In the genomic region with DNA sequence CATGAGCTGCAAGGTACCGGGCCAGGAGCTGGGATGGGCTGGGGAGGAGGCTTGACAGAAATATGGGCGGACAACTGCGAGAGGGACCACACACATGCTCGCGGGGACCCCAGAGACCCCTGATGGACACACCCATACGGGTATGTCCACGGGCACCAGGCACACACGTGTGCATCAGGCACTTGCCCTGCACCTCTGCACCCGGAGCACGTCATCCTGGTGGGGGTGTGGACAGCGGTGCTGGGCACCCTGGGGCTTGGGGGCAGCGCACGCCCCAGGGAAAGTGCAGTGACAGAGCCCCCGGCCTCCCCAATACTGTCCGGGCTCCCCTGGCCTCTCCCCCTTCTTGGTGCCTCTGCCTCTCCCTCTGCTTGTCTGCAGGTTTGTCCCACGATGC, we compare ENCODE assay signal across 2 cellular contexts.
TF ChIP-seq lines count a peak whose summit lies in the region.

No MANE protein-coding gene starts in this region.

TF ChIP-seq in SK-N-SH, 30 proteins besides CTCF, POLR2A, EP300 and RAD21:
- TF ChIP-seq, protein P1, sequence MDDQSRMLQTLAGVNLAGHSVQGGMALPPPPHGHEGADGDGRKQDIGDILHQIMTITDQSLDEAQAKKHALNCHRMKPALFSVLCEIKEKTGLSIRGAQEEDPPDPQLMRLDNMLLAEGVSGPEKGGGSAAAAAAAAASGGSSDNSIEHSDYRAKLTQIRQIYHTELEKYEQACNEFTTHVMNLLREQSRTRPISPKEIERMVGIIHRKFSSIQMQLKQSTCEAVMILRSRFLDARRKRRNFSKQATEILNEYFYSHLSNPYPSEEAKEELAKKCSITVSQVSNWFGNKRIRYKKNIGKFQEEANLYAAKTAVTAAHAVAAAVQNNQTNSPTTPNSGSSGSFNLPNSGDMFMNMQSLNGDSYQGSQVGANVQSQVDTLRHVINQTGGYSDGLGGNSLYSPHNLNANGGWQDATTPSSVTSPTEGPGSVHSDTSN (IDR thresholded peaks at IDR 0.05): no peak
- no peak for TF ChIP-seq RCOR1 (IDR thresholded peaks at IDR 0.05; ENCODE audit: low read length)
- TF ChIP-seq POLR2AphosphoS5 (IDR thresholded peaks at IDR 0.05; ENCODE audit: low read depth, low read length): no peak
- no peak for TF ChIP-seq NRF1 (IDR thresholded peaks at IDR 0.05; ENCODE audit: low read depth, low read length)
- TF ChIP-seq, protein P2, sequence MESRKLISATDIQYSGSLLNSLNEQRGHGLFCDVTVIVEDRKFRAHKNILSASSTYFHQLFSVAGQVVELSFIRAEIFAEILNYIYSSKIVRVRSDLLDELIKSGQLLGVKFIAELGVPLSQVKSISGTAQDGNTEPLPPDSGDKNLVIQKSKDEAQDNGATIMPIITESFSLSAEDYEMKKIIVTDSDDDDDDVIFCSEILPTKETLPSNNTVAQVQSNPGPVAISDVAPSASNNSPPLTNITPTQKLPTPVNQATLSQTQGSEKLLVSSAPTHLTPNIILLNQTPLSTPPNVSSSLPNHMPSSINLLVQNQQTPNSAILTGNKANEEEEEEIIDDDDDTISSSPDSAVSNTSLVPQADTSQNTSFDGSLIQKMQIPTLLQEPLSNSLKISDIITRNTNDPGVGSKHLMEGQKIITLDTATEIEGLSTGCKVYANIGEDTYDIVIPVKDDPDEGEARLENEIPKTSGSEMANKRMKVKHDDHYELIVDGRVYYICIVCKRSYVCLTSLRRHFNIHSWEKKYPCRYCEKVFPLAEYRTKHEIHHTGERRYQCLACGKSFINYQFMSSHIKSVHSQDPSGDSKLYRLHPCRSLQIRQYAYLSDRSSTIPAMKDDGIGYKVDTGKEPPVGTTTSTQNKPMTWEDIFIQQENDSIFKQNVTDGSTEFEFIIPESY (IDR thresholded peaks at IDR 0.05; ENCODE audit: borderline replicate concordance, low read depth): no peak
- TF ChIP-seq YY1 (IDR thresholded peaks at IDR 0.05; ENCODE audit: low read depth): no peak
- TF ChIP-seq SIN3A (IDR thresholded peaks at IDR 0.05; ENCODE audit: borderline replicate concordance, low read depth, low read length): no peak
- no peak for TF ChIP-seq MEF2A (IDR thresholded peaks at IDR 0.05; ENCODE audit: borderline replicate concordance, low read depth)
- no peak for TF ChIP-seq ELF1 (IDR thresholded peaks at IDR 0.05)
- TF ChIP-seq USF1 (IDR thresholded peaks at IDR 0.05; ENCODE audit: borderline replicate concordance, low read depth): no peak
- no peak for TF ChIP-seq EZH2phosphoT487 (IDR thresholded peaks at IDR 0.05; ENCODE audit: borderline replicate concordance, low read depth)
- no peak for TF ChIP-seq RFX5 (IDR thresholded peaks at IDR 0.05; ENCODE audit: low read length)
- no peak for TF ChIP-seq IRF3 (IDR thresholded peaks at IDR 0.05; ENCODE audit: low read depth, low read length)
- no peak for TF ChIP-seq USF2 (IDR thresholded peaks at IDR 0.05; ENCODE audit: borderline replicate concordance, low read depth, low read length)
- TF ChIP-seq SMC3 (IDR thresholded peaks at IDR 0.05; ENCODE audit: low read depth, low read length): no peak
- TF ChIP-seq MXI1 (IDR thresholded peaks at IDR 0.05; ENCODE audit: low read depth, low read length): no peak
- no peak for TF ChIP-seq TEAD4 (IDR thresholded peaks at IDR 0.05; ENCODE audit: borderline replicate concordance, insufficient read depth)

TF ChIP-seq in SK-N-SH treated with all-trans-retinoic acid at 6 μM for 48 hours, 23 proteins besides CTCF, POLR2A, EP300 and RAD21:
- TF ChIP-seq ZNF70 (CRISPR knock-in tag; IDR thresholded peaks at IDR 0.05) (no peak), ZNF565 (CRISPR knock-in tag; conservative IDR thresholded peaks at IDR 0.05; ENCODE audit: low read depth) (no peak), GLIS3 (CRISPR knock-in tag; IDR thresholded peaks at IDR 0.05) (no peak), OSR1 (CRISPR knock-in tag; IDR thresholded peaks at IDR 0.05) (no peak), SNAI2 (CRISPR knock-in tag; IDR thresholded peaks at IDR 0.05) (no peak), RARB (CRISPR knock-in tag; IDR thresholded peaks at IDR 0.05) (no peak), PPARA (CRISPR knock-in tag; IDR thresholded peaks at IDR 0.05; ENCODE audit: borderline replicate concordance) (no peak), ARNTL (CRISPR knock-in tag; IDR thresholded peaks at IDR 0.05; ENCODE audit: borderline replicate concordance, low read depth) (no peak), ISL1 (CRISPR knock-in tag; IDR thresholded peaks at IDR 0.05) (no peak), BACH2 (CRISPR knock-in tag; IDR thresholded peaks at IDR 0.05; ENCODE audit: borderline replicate concordance) (no peak), ZFP30 (CRISPR knock-in tag; IDR thresholded peaks at IDR 0.05) (no peak), ZC3H10 (CRISPR knock-in tag; IDR thresholded peaks at IDR 0.05) (no peak), ZNF8 (CRISPR knock-in tag; IDR thresholded peaks at IDR 0.05) (no peak)
- TF ChIP-seq, protein P3, sequence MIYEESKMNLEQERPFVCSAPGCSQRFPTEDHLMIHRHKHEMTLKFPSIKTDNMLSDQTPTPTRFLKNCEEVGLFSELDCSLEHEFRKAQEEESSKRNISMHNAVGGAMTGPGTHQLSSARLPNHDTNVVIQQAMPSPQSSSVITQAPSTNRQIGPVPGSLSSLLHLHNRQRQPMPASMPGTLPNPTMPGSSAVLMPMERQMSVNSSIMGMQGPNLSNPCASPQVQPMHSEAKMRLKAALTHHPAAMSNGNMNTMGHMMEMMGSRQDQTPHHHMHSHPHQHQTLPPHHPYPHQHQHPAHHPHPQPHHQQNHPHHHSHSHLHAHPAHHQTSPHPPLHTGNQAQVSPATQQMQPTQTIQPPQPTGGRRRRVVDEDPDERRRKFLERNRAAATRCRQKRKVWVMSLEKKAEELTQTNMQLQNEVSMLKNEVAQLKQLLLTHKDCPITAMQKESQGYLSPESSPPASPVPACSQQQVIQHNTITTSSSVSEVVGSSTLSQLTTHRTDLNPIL (CRISPR knock-in tag; IDR thresholded peaks at IDR 0.05; ENCODE audit: low read depth): no peak
- TF ChIP-seq, protein P4, sequence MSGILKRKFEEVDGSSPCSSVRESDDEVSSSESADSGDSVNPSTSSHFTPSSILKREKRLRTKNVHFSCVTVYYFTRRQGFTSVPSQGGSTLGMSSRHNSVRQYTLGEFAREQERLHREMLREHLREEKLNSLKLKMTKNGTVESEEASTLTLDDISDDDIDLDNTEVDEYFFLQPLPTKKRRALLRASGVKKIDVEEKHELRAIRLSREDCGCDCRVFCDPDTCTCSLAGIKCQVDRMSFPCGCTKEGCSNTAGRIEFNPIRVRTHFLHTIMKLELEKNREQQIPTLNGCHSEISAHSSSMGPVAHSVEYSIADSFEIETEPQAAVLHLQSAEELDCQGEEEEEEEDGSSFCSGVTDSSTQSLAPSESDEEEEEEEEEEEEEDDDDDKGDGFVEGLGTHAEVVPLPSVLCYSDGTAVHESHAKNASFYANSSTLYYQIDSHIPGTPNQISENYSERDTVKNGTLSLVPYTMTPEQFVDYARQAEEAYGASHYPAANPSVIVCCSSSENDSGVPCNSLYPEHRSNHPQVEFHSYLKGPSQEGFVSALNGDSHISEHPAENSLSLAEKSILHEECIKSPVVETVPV (CRISPR knock-in tag; IDR thresholded peaks at IDR 0.05): no peak
- TF ChIP-seq, protein P5, sequence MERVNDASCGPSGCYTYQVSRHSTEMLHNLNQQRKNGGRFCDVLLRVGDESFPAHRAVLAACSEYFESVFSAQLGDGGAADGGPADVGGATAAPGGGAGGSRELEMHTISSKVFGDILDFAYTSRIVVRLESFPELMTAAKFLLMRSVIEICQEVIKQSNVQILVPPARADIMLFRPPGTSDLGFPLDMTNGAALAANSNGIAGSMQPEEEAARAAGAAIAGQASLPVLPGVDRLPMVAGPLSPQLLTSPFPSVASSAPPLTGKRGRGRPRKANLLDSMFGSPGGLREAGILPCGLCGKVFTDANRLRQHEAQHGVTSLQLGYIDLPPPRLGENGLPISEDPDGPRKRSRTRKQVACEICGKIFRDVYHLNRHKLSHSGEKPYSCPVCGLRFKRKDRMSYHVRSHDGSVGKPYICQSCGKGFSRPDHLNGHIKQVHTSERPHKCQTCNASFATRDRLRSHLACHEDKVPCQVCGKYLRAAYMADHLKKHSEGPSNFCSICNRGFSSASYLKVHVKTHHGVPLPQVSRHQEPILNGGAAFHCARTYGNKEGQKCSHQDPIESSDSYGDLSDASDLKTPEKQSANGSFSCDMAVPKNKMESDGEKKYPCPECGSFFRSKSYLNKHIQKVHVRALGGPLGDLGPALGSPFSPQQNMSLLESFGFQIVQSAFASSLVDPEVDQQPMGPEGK (CRISPR knock-in tag; IDR thresholded peaks at IDR 0.05; ENCODE audit: borderline replicate concordance): no peak
- TF ChIP-seq, protein P6, sequence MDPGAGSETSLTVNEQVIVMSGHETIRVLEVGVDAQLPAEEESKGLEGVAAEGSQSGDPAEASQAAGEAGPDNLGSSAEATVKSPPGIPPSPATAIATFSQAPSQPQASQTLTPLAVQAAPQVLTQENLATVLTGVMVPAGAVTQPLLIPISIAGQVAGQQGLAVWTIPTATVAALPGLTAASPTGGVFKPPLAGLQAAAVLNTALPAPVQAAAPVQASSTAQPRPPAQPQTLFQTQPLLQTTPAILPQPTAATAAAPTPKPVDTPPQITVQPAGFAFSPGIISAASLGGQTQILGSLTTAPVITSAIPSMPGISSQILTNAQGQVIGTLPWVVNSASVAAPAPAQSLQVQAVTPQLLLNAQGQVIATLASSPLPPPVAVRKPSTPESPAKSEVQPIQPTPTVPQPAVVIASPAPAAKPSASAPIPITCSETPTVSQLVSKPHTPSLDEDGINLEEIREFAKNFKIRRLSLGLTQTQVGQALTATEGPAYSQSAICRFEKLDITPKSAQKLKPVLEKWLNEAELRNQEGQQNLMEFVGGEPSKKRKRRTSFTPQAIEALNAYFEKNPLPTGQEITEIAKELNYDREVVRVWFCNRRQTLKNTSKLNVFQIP (CRISPR knock-in tag; IDR thresholded peaks at IDR 0.05; ENCODE audit: borderline replicate concordance, low read depth): no peak
- TF ChIP-seq, protein P7, sequence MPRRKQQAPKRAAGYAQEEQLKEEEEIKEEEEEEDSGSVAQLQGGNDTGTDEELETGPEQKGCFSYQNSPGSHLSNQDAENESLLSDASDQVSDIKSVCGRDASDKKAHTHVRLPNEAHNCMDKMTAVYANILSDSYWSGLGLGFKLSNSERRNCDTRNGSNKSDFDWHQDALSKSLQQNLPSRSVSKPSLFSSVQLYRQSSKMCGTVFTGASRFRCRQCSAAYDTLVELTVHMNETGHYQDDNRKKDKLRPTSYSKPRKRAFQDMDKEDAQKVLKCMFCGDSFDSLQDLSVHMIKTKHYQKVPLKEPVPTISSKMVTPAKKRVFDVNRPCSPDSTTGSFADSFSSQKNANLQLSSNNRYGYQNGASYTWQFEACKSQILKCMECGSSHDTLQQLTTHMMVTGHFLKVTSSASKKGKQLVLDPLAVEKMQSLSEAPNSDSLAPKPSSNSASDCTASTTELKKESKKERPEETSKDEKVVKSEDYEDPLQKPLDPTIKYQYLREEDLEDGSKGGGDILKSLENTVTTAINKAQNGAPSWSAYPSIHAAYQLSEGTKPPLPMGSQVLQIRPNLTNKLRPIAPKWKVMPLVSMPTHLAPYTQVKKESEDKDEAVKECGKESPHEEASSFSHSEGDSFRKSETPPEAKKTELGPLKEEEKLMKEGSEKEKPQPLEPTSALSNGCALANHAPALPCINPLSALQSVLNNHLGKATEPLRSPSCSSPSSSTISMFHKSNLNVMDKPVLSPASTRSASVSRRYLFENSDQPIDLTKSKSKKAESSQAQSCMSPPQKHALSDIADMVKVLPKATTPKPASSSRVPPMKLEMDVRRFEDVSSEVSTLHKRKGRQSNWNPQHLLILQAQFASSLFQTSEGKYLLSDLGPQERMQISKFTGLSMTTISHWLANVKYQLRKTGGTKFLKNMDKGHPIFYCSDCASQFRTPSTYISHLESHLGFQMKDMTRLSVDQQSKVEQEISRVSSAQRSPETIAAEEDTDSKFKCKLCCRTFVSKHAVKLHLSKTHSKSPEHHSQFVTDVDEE (CRISPR knock-in tag; IDR thresholded peaks at IDR 0.05): no peak
